In genomic region chr7:14835399-14835798, GRCh38 we compare ENCODE assay signal across 15 cellular contexts.
DNase-seq lines count a peak whose midpoint lies in the region; ATAC-seq and TF ChIP-seq lines count a peak whose summit lies in the region.
"Had no signal": no experiment of that assay in that cellular context is flagged by ENCODE, and none has a peak within 500 bp of the region (broad histone marks: within the 10 kb centered on the region; RNA-seq: fewer than 3 reads in every experiment).

No MANE protein-coding gene starts in this region.

- peak in 7 of 8 donors; percentile 44 to 88 (median 66) for ATAC-seq in heart right ventricle
- ATAC-seq in activated CD4-positive, alpha-beta T cell treated with anti-CD3 and anti-CD28 coated beads for 36 hours: no peak
- ATAC-seq: mucosa of descending colon had no signal

- no peak overlapping the region for H3K4me2 ChIP-seq in Karpas-422 (ENCODE audit: low read depth, low read length, poor library complexity, severe bottlenecking)

- no peaks in the 10 kb centered on the region for H3K27me3 Mint-ChIP-seq in activated CD4-positive, alpha-beta T cell treated with anti-CD3 and anti-CD28 coated beads for 36 hours
- H3K27me3 Mint-ChIP-seq: IgD-negative memory B cell had no signal

- H3K4me1 ChIP-seq in heart right ventricle (peaks cover 0 to 51% (median 20%) of the 10 kb centered on the region in 9 donors), Karpas-422 (ENCODE audit: low read length) (no peaks in the 10 kb centered on the region)
- H3K4me1 ChIP-seq: prostate gland had no signal

- no peaks in the 10 kb centered on the region for H3K4me1 Mint-ChIP-seq in activated CD4-positive, alpha-beta T cell treated with anti-CD3 and anti-CD28 coated beads for 36 hours
- H3K4me1 Mint-ChIP-seq: IgD-negative memory B cell had no signal

- H3K9ac ChIP-seq in Karpas-422 (ENCODE audit: low read length): no peak overlapping the region

- H3K9me3 Mint-ChIP-seq in activated CD4-positive, alpha-beta T cell treated with anti-CD3 and anti-CD28 coated beads for 36 hours (ENCODE audit: low read depth): peaks cover 12% of the 10 kb centered on the region

- H2AFZ ChIP-seq in Karpas-422 (ENCODE audit: low read length): no peak overlapping the region

- no peaks in the 10 kb centered on the region for H3K9me2 ChIP-seq in Karpas-422 (replicated peaks; ENCODE audit: insufficient read depth, low read length)

- POLR2A ChIA-PET in activated CD4-positive, alpha-beta T cell treated with anti-CD3 and anti-CD28 coated beads for 36 hours (lab: Charles Lee): no interaction called here

- peaks cover 0 to 10% (median 0%) of the 10 kb centered on the region in 11 donors for H3K9me3 ChIP-seq in heart right ventricle
- no peaks in the 10 kb centered on the region for H3K9me3 ChIP-seq in Karpas-422 (ENCODE audit: low read length)
- H3K9me3 ChIP-seq: mucosa of descending colon, prostate gland had no signal

- intact Hi-C loops in heart right ventricle (cut with DNase I): loop anchor here in 1 of 10 donors (5.0 kb wide), 1 partner anchor 73 kb away; no protein-coding TSS in a partner anchor
- intact Hi-C loops in activated CD4-positive, alpha-beta T cell treated with anti-CD3 and anti-CD28 coated beads for 36 hours (cut with DNase I, micrococcal nuclease): no loop called here

- H3K36me3 Mint-ChIP-seq in activated CD4-positive, alpha-beta T cell treated with anti-CD3 and anti-CD28 coated beads for 36 hours (ENCODE audit: low read depth): no peaks in the 10 kb centered on the region
- H3K36me3 Mint-ChIP-seq: IgD-negative memory B cell had no signal

- TF ChIP-seq CTCF in heart right ventricle (IDR thresholded peaks at IDR 0.05): no peak

- H3K27me3 ChIP-seq in heart right ventricle: no peaks in the 10 kb centered on the region
- no peaks in the 10 kb centered on the region for H3K27me3 ChIP-seq in Karpas-422 (ENCODE audit: low read length)

- H3K27ac ChIP-seq in heart right ventricle (peak overlapping the region in 8 of 10 donors; percentile 10 to 84 (median 72)), Karpas-422 (ENCODE audit: low read length) (no peak overlapping the region)
- H3K27ac ChIP-seq: prostate gland had no signal

- H3K27ac Mint-ChIP-seq in activated CD4-positive, alpha-beta T cell treated with anti-CD3 and anti-CD28 coated beads for 36 hours: no peak overlapping the region
- H3K27ac Mint-ChIP-seq: IgD-negative memory B cell had no signal

- H3K4me3 ChIP-seq in heart right ventricle (no peak overlapping the region), Karpas-422 (ENCODE audit: low read length) (no peak overlapping the region)
- H3K4me3 ChIP-seq: mucosa of descending colon, prostate gland had no signal

- 51 to 52% methylated on average over 5 of the region's 5 CpGs for WGBS in heart right ventricle, 2 donors

- no peaks in the 10 kb centered on the region for H3K79me2 ChIP-seq in Karpas-422 (ENCODE audit: low read length)

- H3K4me3 Mint-ChIP-seq in activated CD4-positive, alpha-beta T cell treated with anti-CD3 and anti-CD28 coated beads for 36 hours: no peak overlapping the region
- H3K4me3 Mint-ChIP-seq: IgD-negative memory B cell had no signal

- DNase-seq in DMS153 treated with DMSO at 0.1 percent for 48 hours (lab: John Stamatoyannopoulos, UW; ENCODE audit: unreplicated experiment) (peak; percentile 89), NCI-H1436 (lab: John Stamatoyannopoulos, UW) (peak; percentile 88), NCI-H748 treated with DMSO at 0.1 percent for 48 hours (lab: John Stamatoyannopoulos, UW) (peak; percentile 98), heart right ventricle (peak in 1 of 2 donors; percentile 8), NCI-H510A treated with DMSO at 0.1 percent for 48 hours (lab: John Stamatoyannopoulos, UW) (no peak), Karpas-422 (no peak), HuH-7 (ENCODE audit: low spot score) (no peak)
- no peak for DNase-seq in activated CD4-positive, alpha-beta T cell treated with anti-CD3 and anti-CD28 coated beads for 36 hours
- DNase-seq: activated gamma-delta T cell treated with Interleukin-2 at 50 U/mL for 16 hours; islet precursor cell; mucosa of descending colon; stimulated activated CD4-positive, alpha-beta T cell treated with anti-CD3 and anti-CD28 coated beads, Interleukin-1b, Interleukin-23, amount 100 ng/mL, for 48 hours; trophoblast cell had no signal

- no peaks in the 10 kb centered on the region for H4K20me1 ChIP-seq in Karpas-422 (ENCODE audit: insufficient read depth, low read depth, low read length)

- H3K36me3 ChIP-seq in heart right ventricle: no peaks in the 10 kb centered on the region
- H3K36me3 ChIP-seq in Karpas-422 (ENCODE audit: insufficient read depth, low read length): no peaks in the 10 kb centered on the region
- H3K36me3 ChIP-seq: prostate gland had no signal

- CTCF ChIA-PET in activated CD4-positive, alpha-beta T cell treated with anti-CD3 and anti-CD28 coated beads for 36 hours (lab: Charles Lee): no interaction called here

Comparison
In these comparisons a context has a peak if more than half of its experiments do, and no peak if none do; other contexts are left out.
1. DNase-seq: peak in DMS153 treated with DMSO at 0.1 percent for 48 hours (single experiment), NCI-H1436 (single experiment) and NCI-H748 treated with DMSO at 0.1 percent for 48 hours (single experiment); none in activated CD4-positive, alpha-beta T cell treated with anti-CD3 and anti-CD28 coated beads for 36 hours (single experiment), NCI-H510A treated with DMSO at 0.1 percent for 48 hours (single experiment), Karpas-422 (single experiment) and HuH-7 (single experiment).